Comparison of ENCODE assay signal across 17 cellular contexts in genomic region chr15:81722982-81723381, GRCh38.
DNase-seq lines count a peak whose midpoint lies in the region; ATAC-seq, FAIRE-seq and TF ChIP-seq lines count a peak whose summit lies in the region.
"Had no signal": no experiment of that assay in that cellular context is flagged by ENCODE, and none has a peak within 500 bp of the region (broad histone marks: within the 10 kb centered on the region; RNA-seq: fewer than 3 reads in every experiment).

No MANE protein-coding gene starts in this region.

- H3K9ac ChIP-seq in IMR-90 (ENCODE audit: low read depth, low read length) = no peak overlapping the region
- H3K9ac ChIP-seq: GM23248 had no signal

- no peak overlapping the region for H4K8ac ChIP-seq in IMR-90 (ENCODE audit: low read depth in 2 of 2, low read length in 2 of 2)

- no peak overlapping the region for H3K4ac ChIP-seq in IMR-90 (ENCODE audit: low read depth, low read length)

- no peak overlapping the region for H4K5ac ChIP-seq in IMR-90 (ENCODE audit: low read depth, low read length)

- dilution Hi-C loops in IMR-90 (cut with HindIII; ENCODE audit: low sequenced_read_pairs, unreplicated experiment) = no loop called here

- BruUV-seq in IMR-90 (replicated peaks; lab: Mats Ljungman, UMichigan) = no TSS peak

- no peak overlapping the region for H3K4me2 ChIP-seq in IMR-90 (ENCODE audit: low read depth, low read length)

- H3K4me1 Mint-ChIP-seq in brain (peaks cover 21% of the 10 kb centered on the region), type B pancreatic cell (ENCODE audit: unreplicated experiment) (peaks cover 17% of the 10 kb centered on the region)
- H3K4me1 Mint-ChIP-seq: CD4-positive, CD25-positive, alpha-beta regulatory T cell had no signal

- TF ChIP-seq POLR2A in IMR-90 (IDR thresholded peaks at IDR 0.05; ENCODE audit: low read depth, low read length) = no peak

- H3K27ac ChIP-seq in IMR-90 (ENCODE audit: insufficient read depth, low read length) = no peak overlapping the region
- H3K27ac ChIP-seq: GM23248 had no signal

- H3K36me3 Mint-ChIP-seq in brain (peaks cover 15% of the 10 kb centered on the region), type B pancreatic cell (peaks cover 8% of the 10 kb centered on the region)
- H3K36me3 Mint-ChIP-seq: CD4-positive, CD25-positive, alpha-beta regulatory T cell had no signal

- H3K14ac ChIP-seq in IMR-90 (replicated peaks; ENCODE audit: low read depth, low read length) = no peak overlapping the region

- H3K23ac ChIP-seq in IMR-90 (ENCODE audit: low read depth, low read length) = no peak overlapping the region

- H3K79me1 ChIP-seq in IMR-90 (ENCODE audit: low read depth in 1 of 2, low read length in 2 of 2) = no peaks in the 10 kb centered on the region

- no peaks in the 10 kb centered on the region for H4K20me1 ChIP-seq in IMR-90 (ENCODE audit: insufficient read depth, low read length)

- no peaks in the 10 kb centered on the region for H3K36me3 ChIP-seq in IMR-90 (ENCODE audit: control insufficient read depth, insufficient read depth, low read length)
- H3K36me3 ChIP-seq: BE2C, HAP-1 had no signal

- no peaks in the 10 kb centered on the region for H3K27me3 Mint-ChIP-seq in brain
- H3K27me3 Mint-ChIP-seq in type B pancreatic cell = no peaks in the 10 kb centered on the region
- H3K27me3 Mint-ChIP-seq: CD4-positive, CD25-positive, alpha-beta regulatory T cell had no signal

- peak; percentile 47 for FAIRE-seq in islet of Langerhans (lab: Jason Lieb, UNC)
- FAIRE-seq: D721Med, G401.6, GM12891, GM18507 had no signal

- no peak overlapping the region for H2BK5ac ChIP-seq in IMR-90 (ENCODE audit: low read depth, low read length, poor library complexity, severe bottlenecking)

- no peaks in the 10 kb centered on the region for H3K4me1 ChIP-seq in IMR-90 (ENCODE audit: control insufficient read depth, insufficient read depth, low read length)
- H3K4me1 ChIP-seq: BE2C, Caco-2, HAP-1 had no signal

- DNase-seq in IMR-90 (no peak), type B pancreatic cell (ENCODE audit: extremely low spot score, unreplicated experiment) (no peak), NCI-H2196 treated with DMSO at 0.1 percent for 48 hours (lab: John Stamatoyannopoulos, UW; ENCODE audit: unreplicated experiment) (no peak)
- DNase-seq in activated CD4-positive, alpha-beta T cell treated with anti-CD3 and anti-CD28 coated beads for 48 hours = no peak
- DNase-seq in NK-92 treated with Interleukin-12 subunit alpha and Interleukin-12 subunit beta, amount 100 ng/mL, for 24 hours (lab: John Stamatoyannopoulos, UW) = no peak
- DNase-seq: ACHN; BE2C; Caco-2; CD4-positive, CD25-positive, alpha-beta regulatory T cell; GM23248 had no signal

- in situ Hi-C loops in IMR-90 (cut with MboI; ENCODE audit: low sequenced_read_pairs) = no loop called here

- no peak overlapping the region for H2BK120ac ChIP-seq in IMR-90 (ENCODE audit: low read depth, low read length)

- peak overlapping the region; percentile 68 to 97 (median 83) for H3K27ac Mint-ChIP-seq in brain
- H3K27ac Mint-ChIP-seq in type B pancreatic cell = peak overlapping the region; percentile 7
- H3K27ac Mint-ChIP-seq: CD4-positive, CD25-positive, alpha-beta regulatory T cell had no signal

- H3K56ac ChIP-seq in IMR-90 (ENCODE audit: extremely low read depth, insufficient read depth, low read length) = no peak overlapping the region

- no peak for ATAC-seq in IMR-90 (ENCODE audit: low read depth)

- POLR2A ChIA-PET in IMR-90 (lab: Charles Lee; ENCODE audit: unreplicated experiment) = no interaction called here

- TF ChIP-seq CTCF in IMR-90 (conservative IDR thresholded peaks at IDR 0.05; ENCODE audit: low read depth, low read length) (no peak), brain (conservative IDR thresholded peaks at IDR 0.05) (no peak), type B pancreatic cell (conservative IDR thresholded peaks at IDR 0.05) (no peak)

- H3K9me3 Mint-ChIP-seq in brain (peaks cover 7 to 27% (median 14%) of the 10 kb centered on the region in 5 experiments), type B pancreatic cell (peaks cover 17% of the 10 kb centered on the region)

- H3K4me3 ChIP-seq in IMR-90 (ENCODE audit: insufficient read depth, low read depth, low read length) = no peak overlapping the region
- H3K4me3 ChIP-seq: GM23248, HAP-1 had no signal

- H3K18ac ChIP-seq in IMR-90 (ENCODE audit: low read depth, low read length) = no peak overlapping the region

- H4K91ac ChIP-seq in IMR-90 (ENCODE audit: insufficient read depth, low read depth, low read length) = no peak overlapping the region

- no peak overlapping the region for H2AK5ac ChIP-seq in IMR-90 (ENCODE audit: low read depth, low read length)

- H2BK15ac ChIP-seq in IMR-90 (ENCODE audit: low read depth, low read length) = no peak overlapping the region

- CTCF ChIA-PET in IMR-90 (lab: Yijun Ruan, JAX) = no interaction called here

- intact Hi-C loops in IMR-90 (cut with micrococcal nuclease) = no loop called here

- H3K9me1 ChIP-seq in IMR-90 (ENCODE audit: insufficient read depth, low read length) = no peaks in the 10 kb centered on the region

- no peak overlapping the region for H2AFZ ChIP-seq in IMR-90 (replicated peaks; ENCODE audit: low read length, poor library complexity)
- H2AFZ ChIP-seq: GM23248 had no signal

- no peaks in the 10 kb centered on the region for H3K27me3 ChIP-seq in IMR-90 (ENCODE audit: control insufficient read depth, insufficient read depth, low read length)
- H3K27me3 ChIP-seq: BE2C had no signal

- H2BK20ac ChIP-seq in IMR-90 (ENCODE audit: low read depth, low read length) = no peak overlapping the region

- H3K4me3 Mint-ChIP-seq in brain (peak overlapping the region in 1 of 5 experiments; percentile 4), type B pancreatic cell (no peak overlapping the region)
- H3K4me3 Mint-ChIP-seq: CD4-positive, CD25-positive, alpha-beta regulatory T cell had no signal

- H3K9me3 ChIP-seq in IMR-90 (ENCODE audit: control insufficient read depth, insufficient read depth, low read length) = no peaks in the 10 kb centered on the region
- H3K9me3 ChIP-seq: BE2C, Caco-2 had no signal

- H2AK9ac ChIP-seq in IMR-90 (replicated peaks; ENCODE audit: low read depth, low read length, poor library complexity) = no peak overlapping the region

- no peak for TF ChIP-seq RAD21 in IMR-90 (IDR thresholded peaks at IDR 0.05; ENCODE audit: low read length)

TF ChIP-seq in IMR-90, 13 proteins besides CTCF, POLR2A, EP300 and RAD21:
- peak; percentile 27; the same call in 1 of the 2 replicates for TF ChIP-seq MAFK (IDR thresholded peaks at IDR 0.05; ENCODE audit: low read depth, low read length)
- TF ChIP-seq USF2 (IDR thresholded peaks at IDR 0.05; ENCODE audit: low read depth, low read length) = no peak
